8 cellular contexts compared by ENCODE assay signal in the genomic region with DNA sequence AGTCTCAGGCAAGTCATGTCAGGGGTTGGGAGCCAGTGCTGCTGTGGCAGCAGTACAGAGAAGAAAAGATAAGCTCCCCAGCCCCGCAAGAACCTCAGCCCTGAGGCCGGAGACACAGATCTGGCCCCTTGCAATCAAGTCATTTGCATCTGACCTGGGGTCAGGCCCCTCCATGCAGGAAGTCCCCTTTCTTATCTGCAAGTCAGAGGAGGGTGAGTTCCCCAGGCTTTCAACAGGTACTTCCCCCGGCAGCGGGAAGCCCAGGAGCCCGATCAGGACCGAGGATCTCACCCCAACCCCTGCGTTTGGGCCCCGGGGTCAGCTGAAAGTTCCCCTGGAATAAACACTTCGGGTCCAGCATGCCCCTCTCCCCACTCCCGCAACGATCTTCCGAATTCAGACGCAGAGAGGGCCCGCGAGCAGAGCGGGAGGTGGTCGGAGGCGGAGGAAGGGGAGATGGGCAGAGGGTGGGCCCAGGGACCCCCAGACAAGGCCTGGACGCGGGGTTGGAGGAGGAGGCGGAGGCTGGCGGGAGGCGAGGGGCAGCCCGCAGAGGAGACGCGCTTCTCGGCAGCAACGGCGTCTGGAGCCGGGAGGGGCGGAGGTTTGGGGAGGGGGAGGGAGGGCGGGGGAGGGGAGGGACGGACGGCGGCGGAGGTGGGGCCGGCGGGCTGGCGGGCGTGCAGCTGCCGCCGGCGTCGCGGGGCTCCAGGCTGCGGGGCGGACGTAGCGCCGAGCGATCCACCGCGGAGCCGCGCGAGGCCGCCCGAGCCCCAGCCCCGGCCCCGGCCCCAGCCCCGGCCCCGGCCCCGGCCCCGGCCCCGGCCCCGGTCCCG. TPM values are rescaled to one million over a fixed set of nuclear protein-coding genes. Genes with fewer than 3 reads are reported as not detected.
DNase-seq lines count a peak whose midpoint lies in the region; ATAC-seq and TF ChIP-seq lines count a peak whose summit lies in the region.

A gene with protein sequence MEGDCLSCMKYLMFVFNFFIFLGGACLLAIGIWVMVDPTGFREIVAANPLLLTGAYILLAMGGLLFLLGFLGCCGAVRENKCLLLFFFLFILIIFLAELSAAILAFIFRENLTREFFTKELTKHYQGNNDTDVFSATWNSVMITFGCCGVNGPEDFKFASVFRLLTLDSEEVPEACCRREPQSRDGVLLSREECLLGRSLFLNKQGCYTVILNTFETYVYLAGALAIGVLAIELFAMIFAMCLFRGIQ (plus strand): TSS at position 685 of the 836 bp plus-strand sequence. CDS start 179,455 bp downstream, outside the sequence.

- peaks cover 41% of the 10 kb centered on the region for H3K27me3 Mint-ChIP-seq in activated CD4-positive, alpha-beta T cell treated with anti-CD3 and anti-CD28 coated beads, Interleukin-2, amount 10 ng/mL, durations not matched to agents 24 days and 14 days

- no peaks in the 10 kb centered on the region for H3K36me3 Mint-ChIP-seq in activated CD4-positive, alpha-beta T cell treated with anti-CD3 and anti-CD28 coated beads, Interleukin-2, amount 10 ng/mL, durations not matched to agents 24 days and 14 days (ENCODE audit: low read depth)

- H3K36me3 ChIP-seq in endocrine pancreas (ENCODE audit: control insufficient read depth, insufficient read depth, low read length) (no peaks in the 10 kb centered on the region), mucosa of stomach (ENCODE audit: control insufficient read depth, insufficient read depth, low read length) (no peaks in the 10 kb centered on the region), transverse colon (no peaks in the 10 kb centered on the region)

- TF ChIP-seq CTCF in AG10803 (conservative IDR thresholded peaks at IDR 0.05; ENCODE audit: low read length), result no peak
- no peak for TF ChIP-seq CTCF in transverse colon (IDR thresholded peaks at IDR 0.05)

- ATAC-seq in HG03439 (IDR thresholded peaks at IDR 0.05; ENCODE audit: unreplicated experiment), result peak; percentile 59

- peak within 1 kb of the TSS; percentile 62 to 89 (median 79) for H3K27ac ChIP-seq in transverse colon

- peak within 1 kb of the TSS; percentile 76 for H3K27ac Mint-ChIP-seq in activated CD4-positive, alpha-beta T cell treated with anti-CD3 and anti-CD28 coated beads, Interleukin-2, amount 10 ng/mL, durations not matched to agents 24 days and 14 days

- no peak for TF ChIP-seq POLR2A in transverse colon (IDR thresholded peaks at IDR 0.05)

- peaks cover 38% of the 10 kb centered on the region for H3K4me1 Mint-ChIP-seq in activated CD4-positive, alpha-beta T cell treated with anti-CD3 and anti-CD28 coated beads, Interleukin-2, amount 10 ng/mL, durations not matched to agents 24 days and 14 days

- peak within 1 kb of the TSS; percentile 87 for H3K4me3 Mint-ChIP-seq in activated CD4-positive, alpha-beta T cell treated with anti-CD3 and anti-CD28 coated beads, Interleukin-2, amount 10 ng/mL, durations not matched to agents 24 days and 14 days

- no peaks in the 10 kb centered on the region for H3K9me3 Mint-ChIP-seq in activated CD4-positive, alpha-beta T cell treated with anti-CD3 and anti-CD28 coated beads, Interleukin-2, amount 10 ng/mL, durations not matched to agents 24 days and 14 days

- H3K4me1 ChIP-seq in endocrine pancreas (ENCODE audit: control insufficient read depth, insufficient read depth, low read length) (no peaks in the 10 kb centered on the region), mucosa of stomach (ENCODE audit: control insufficient read depth, insufficient read depth, low read length) (peaks cover 17% of the 10 kb centered on the region), transverse colon (peaks cover 5 to 29% (median 13%) of the 10 kb centered on the region in 4 donors)

- intact Hi-C loops in activated CD4-positive, alpha-beta T cell treated with anti-CD3 and anti-CD28 coated beads, Interleukin-2, amount 10 ng/mL, durations not matched to agents 24 days and 14 days (cut with micrococcal nuclease), result loop anchor here (1.0 to 10.0 kb wide), 5 partner anchors 51 to 185 kb away; a partner anchor contains a TSS
- intact Hi-C loops in transverse colon (cut with DNase I; ENCODE audit: low total_unique reads), result loop anchor here (5.0 kb wide), 2 partner anchors 51 to 99 kb away; no protein-coding TSS in a partner anchor

- no peak for TF ChIP-seq EP300 in transverse colon (IDR thresholded peaks at IDR 0.05; ENCODE audit: low read depth)

- WGBS in transverse colon (ENCODE audit: low coverage in 1 of 2), 2 donors, result 7% methylated on average over 48 of the region's 67 CpGs; no CpG with 5 or more reads in 1 of the 2 donors

- H3K27me3 ChIP-seq in endocrine pancreas (ENCODE audit: control insufficient read depth, insufficient read depth, low read length), result no peaks in the 10 kb centered on the region
- peaks cover 54% of the 10 kb centered on the region for H3K27me3 ChIP-seq in mucosa of stomach (ENCODE audit: control insufficient read depth, insufficient read depth, low read length)
- peaks cover 53% of the 10 kb centered on the region for H3K27me3 ChIP-seq in transverse colon

- DNase-seq in AG10803 (ENCODE audit: low read depth) (no peak), GM19240 (ENCODE audit: insufficient read length, low spot score) (peak; percentile 67), transverse colon (no peak), NCI-H446 treated with DMSO at 0.1 percent for 48 hours (lab: John Stamatoyannopoulos, UW) (no peak)
- peak; percentile 76 for DNase-seq in activated CD4-positive, alpha-beta T cell treated with anti-CD3 and anti-CD28 coated beads, Interleukin-2, amount 10 ng/mL, durations not matched to agents 24 days and 14 days

- H3K4me3 ChIP-seq in AG10803 (ENCODE audit: low read length), result peak within 1 kb of the TSS; percentile 61
- no peak within 1 kb of the TSS for H3K4me3 ChIP-seq in endocrine pancreas (ENCODE audit: control insufficient read depth, insufficient read depth, low read length)
- no peak within 1 kb of the TSS for H3K4me3 ChIP-seq in mucosa of stomach (ENCODE audit: low read length)
- H3K4me3 ChIP-seq in transverse colon, result peak within 1 kb of the TSS; percentile 45 to 83 (median 63)

- in situ Hi-C loops in transverse colon (cut with MboI; ENCODE audit: low pct_ligation_motif_present in 1 of 4, low pct_unique_long_range_greater_than_20kb in 1 of 4, low sequenced_read_pairs in 3 of 4), result loop anchor here in 2 of 4 donors (5.0 to 25.0 kb wide), 2 partner anchors 161 to 166 kb away; no protein-coding TSS in a partner anchor

- H3K9ac ChIP-seq in endocrine pancreas (ENCODE audit: control insufficient read depth, insufficient read depth, low read length), result peak within 1 kb of the TSS; percentile 16
- peak within 1 kb of the TSS; percentile 61 for H3K9ac ChIP-seq in mucosa of stomach (ENCODE audit: low read length)

- H3K9me3 ChIP-seq in endocrine pancreas (ENCODE audit: control insufficient read depth, low read length) (no peaks in the 10 kb centered on the region), mucosa of stomach (ENCODE audit: control insufficient read depth, low read length) (no peaks in the 10 kb centered on the region), transverse colon (no peaks in the 10 kb centered on the region)

RNA-seq across cellular contexts. Expression of the gene that starts here (rescaled TPM):
- 1.4 and 1.5 TPM in 2 replicates for total RNA-seq in activated CD4-positive, alpha-beta T cell treated with anti-CD3 and anti-CD28 coated beads, Interleukin-2, amount 10 ng/mL, durations not matched to agents 24 days and 14 days
- 10 to 100 TPM in 1 of 4 donors, 1 to 10 TPM in 3; 2.6 to 28.9 (median 4.9) TPM for total RNA-seq in transverse colon

Comparison
In these comparisons a context has a peak if more than half of its experiments do, and no peak if none do; other contexts are left out.
1. DNase-seq: peak in GM19240 (single experiment) and activated CD4-positive, alpha-beta T cell treated with anti-CD3 and anti-CD28 coated beads, Interleukin-2, amount 10 ng/mL, durations not matched to agents 24 days and 14 days (single experiment); none in AG10803 (single experiment), transverse colon (single experiment) and NCI-H446 treated with DMSO at 0.1 percent for 48 hours (single experiment).
2. H3K4me3 ChIP-seq: peak in AG10803 (single experiment) and transverse colon (4 of 4); none in endocrine pancreas (single experiment) and mucosa of stomach (single experiment).